Comparison of ENCODE assay signal across 8 cellular contexts in the genomic region with DNA sequence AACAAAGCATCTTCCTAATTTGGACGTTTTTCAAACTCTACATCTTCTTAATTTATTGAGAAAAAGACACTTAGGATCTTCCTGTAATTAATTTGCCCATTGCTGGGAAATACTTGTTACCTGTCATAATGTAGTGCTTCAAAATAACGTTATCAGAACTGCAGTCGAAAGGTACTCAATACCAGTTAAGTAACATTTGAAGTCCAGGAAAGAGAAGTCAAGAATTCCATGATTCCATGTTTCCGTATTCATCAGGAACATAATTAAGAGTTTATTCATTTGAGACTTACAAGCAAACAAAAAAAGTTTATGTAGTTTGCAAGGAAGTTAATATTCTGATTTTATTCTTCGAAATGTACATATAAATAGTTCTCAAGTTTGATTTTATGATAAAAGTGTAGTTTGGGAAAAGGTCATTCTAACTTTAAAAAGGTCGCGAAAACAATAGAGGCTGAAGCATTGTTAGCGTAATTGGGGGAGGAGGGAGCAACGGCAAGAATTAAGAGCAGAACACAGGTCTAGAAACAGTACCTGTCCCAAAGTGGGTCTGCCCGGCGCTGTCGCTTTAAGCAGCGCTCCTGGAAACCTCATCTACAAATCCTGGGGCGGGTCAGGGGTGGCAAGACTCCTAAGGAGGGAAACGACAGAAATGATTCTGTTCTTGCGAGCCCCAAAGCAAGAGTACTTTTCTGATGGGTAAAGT. TPM values are rescaled to one million over a fixed set of nuclear protein-coding genes. Genes with fewer than 3 reads are reported as not detected.
DNase-seq lines count a peak whose midpoint lies in the region; ATAC-seq and TF ChIP-seq lines count a peak whose summit lies in the region.

No MANE protein-coding gene starts in this region.

- POLR2A ChIA-PET in WTC11 (lab: Charles Lee) = interaction anchor here (2.2 kb wide), 1 partner anchor 121 kb away, joined by 12 read pairs; a partner anchor contains a TSS

- H3K27me3 Mint-ChIP-seq in activated T-cell treated with anti-CD3 and anti-CD28 coated beads, Interleukin-2, amount 50 U/mL, for 24 hours = peaks cover 10% of the 10 kb centered on the region
- H3K27me3 Mint-ChIP-seq in WTC11 (ENCODE audit: low read depth) = peaks cover 3% of the 10 kb centered on the region; the same call in 1 of the 2 replicates

- ATAC-seq in WTC11 = peak; percentile 3
- ATAC-seq in left colon = no peak

- H3K4me3 ChIP-seq in iPS-18a (ENCODE audit: low read length) (peak overlapping the region; percentile 93), suprapubic skin (peak overlapping the region; percentile 92)

- H3K27me3 ChIP-seq in iPS-18a (ENCODE audit: control insufficient read depth, insufficient read depth, low read length) (peaks cover 30% of the 10 kb centered on the region), suprapubic skin (peaks cover 3% of the 10 kb centered on the region)

- CTCF ChIA-PET in WTC11 (lab: Charles Lee) = no interaction called here

- no peak for TF ChIP-seq EP300 in suprapubic skin (IDR thresholded peaks at IDR 0.05)

- WGBS in suprapubic skin = 19% methylated on average over 16 of the region's 16 CpGs

- H3K4me1 ChIP-seq in iPS-18a (ENCODE audit: control insufficient read depth, low read depth, low read length) (peaks cover 10% of the 10 kb centered on the region), suprapubic skin (peaks cover 25% of the 10 kb centered on the region)

- H3K9me3 ChIP-seq in iPS-18a (ENCODE audit: control insufficient read depth, low read depth, low read length) (no peaks in the 10 kb centered on the region), suprapubic skin (no peaks in the 10 kb centered on the region)

- H3K9me3 Mint-ChIP-seq in activated T-cell treated with anti-CD3 and anti-CD28 coated beads, Interleukin-2, amount 50 U/mL, for 24 hours = no peaks in the 10 kb centered on the region
- H3K9me3 Mint-ChIP-seq in WTC11 = no peaks in the 10 kb centered on the region

- TF ChIP-seq POLR2A in suprapubic skin (IDR thresholded peaks at IDR 0.05) = no peak

- H3K4me3 Mint-ChIP-seq in activated T-cell treated with anti-CD3 and anti-CD28 coated beads, Interleukin-2, amount 50 U/mL, for 24 hours = peak overlapping the region; percentile 81
- H3K4me3 Mint-ChIP-seq in WTC11 = peak overlapping the region; percentile 74

- H3K9ac ChIP-seq in iPS-18a (ENCODE audit: low read length) = no peak overlapping the region

- H3K36me3 ChIP-seq in iPS-18a (ENCODE audit: control insufficient read depth, low read depth, low read length) (no peaks in the 10 kb centered on the region), suprapubic skin (no peaks in the 10 kb centered on the region)

- no peak for DNase-seq in activated T-cell treated with anti-CD3 and anti-CD28 coated beads, Interleukin-2, amount 50 U/mL, for 24 hours
- DNase-seq in activated T-cell treated with anti-CD3 and anti-CD28 coated beads, Interleukin-2, amount 50 U/mL, for 1 hour = no peak
- DNase-seq in WTC11 (ENCODE audit: low spot score) = peak; percentile 23
- no peak for DNase-seq in suprapubic skin (ENCODE audit: low spot score in 2 of 2)
- no peak for DNase-seq in amygdala (lab: John Stamatoyannopoulos, UW)
- no peak for DNase-seq in hippocampal formation (lab: John Stamatoyannopoulos, UW)
- no peak for DNase-seq in left colon

- H3K4me1 Mint-ChIP-seq in activated T-cell treated with anti-CD3 and anti-CD28 coated beads, Interleukin-2, amount 50 U/mL, for 24 hours (ENCODE audit: low read depth) = peaks cover 31% of the 10 kb centered on the region
- peaks cover 37% of the 10 kb centered on the region for H3K4me1 Mint-ChIP-seq in WTC11

- H3K27ac ChIP-seq in iPS-18a (ENCODE audit: low read length) = no peak overlapping the region
- no peak overlapping the region for H3K27ac ChIP-seq in suprapubic skin

- H3K36me3 Mint-ChIP-seq in activated T-cell treated with anti-CD3 and anti-CD28 coated beads, Interleukin-2, amount 50 U/mL, for 24 hours (ENCODE audit: low read depth) = peaks cover 4% of the 10 kb centered on the region
- H3K36me3 Mint-ChIP-seq in WTC11 = peaks cover 11% of the 10 kb centered on the region

- intact Hi-C loops in left colon (cut with DNase I, micrococcal nuclease) = no loop called here

- H3K27ac Mint-ChIP-seq in activated T-cell treated with anti-CD3 and anti-CD28 coated beads, Interleukin-2, amount 50 U/mL, for 24 hours = no peak overlapping the region
- H3K27ac Mint-ChIP-seq in WTC11 = no peak overlapping the region

- no peak for TF ChIP-seq CTCF in WTC11 (IDR thresholded peaks at IDR 0.05)
- no peak for TF ChIP-seq CTCF in suprapubic skin (IDR thresholded peaks at IDR 0.05)

TF ChIP-seq in WTC11, 78 proteins besides CTCF, POLR2A, EP300 and RAD21 (continues in another document):
- TF ChIP-seq, protein P1, sequence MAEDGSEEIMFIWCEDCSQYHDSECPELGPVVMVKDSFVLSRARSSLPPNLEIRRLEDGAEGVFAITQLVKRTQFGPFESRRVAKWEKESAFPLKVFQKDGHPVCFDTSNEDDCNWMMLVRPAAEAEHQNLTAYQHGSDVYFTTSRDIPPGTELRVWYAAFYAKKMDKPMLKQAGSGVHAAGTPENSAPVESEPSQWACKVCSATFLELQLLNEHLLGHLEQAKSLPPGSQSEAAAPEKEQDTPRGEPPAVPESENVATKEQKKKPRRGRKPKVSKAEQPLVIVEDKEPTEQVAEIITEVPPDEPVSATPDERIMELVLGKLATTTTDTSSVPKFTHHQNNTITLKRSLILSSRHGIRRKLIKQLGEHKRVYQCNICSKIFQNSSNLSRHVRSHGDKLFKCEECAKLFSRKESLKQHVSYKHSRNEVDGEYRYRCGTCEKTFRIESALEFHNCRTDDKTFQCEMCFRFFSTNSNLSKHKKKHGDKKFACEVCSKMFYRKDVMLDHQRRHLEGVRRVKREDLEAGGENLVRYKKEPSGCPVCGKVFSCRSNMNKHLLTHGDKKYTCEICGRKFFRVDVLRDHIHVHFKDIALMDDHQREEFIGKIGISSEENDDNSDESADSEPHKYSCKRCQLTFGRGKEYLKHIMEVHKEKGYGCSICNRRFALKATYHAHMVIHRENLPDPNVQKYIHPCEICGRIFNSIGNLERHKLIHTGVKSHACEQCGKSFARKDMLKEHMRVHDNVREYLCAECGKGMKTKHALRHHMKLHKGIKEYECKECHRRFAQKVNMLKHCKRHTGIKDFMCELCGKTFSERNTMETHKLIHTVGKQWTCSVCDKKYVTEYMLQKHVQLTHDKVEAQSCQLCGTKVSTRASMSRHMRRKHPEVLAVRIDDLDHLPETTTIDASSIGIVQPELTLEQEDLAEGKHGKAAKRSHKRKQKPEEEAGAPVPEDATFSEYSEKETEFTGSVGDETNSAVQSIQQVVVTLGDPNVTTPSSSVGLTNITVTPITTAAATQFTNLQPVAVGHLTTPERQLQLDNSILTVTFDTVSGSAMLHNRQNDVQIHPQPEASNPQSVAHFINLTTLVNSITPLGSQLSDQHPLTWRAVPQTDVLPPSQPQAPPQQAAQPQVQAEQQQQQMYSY (CRISPR knock-in tag; IDR thresholded peaks at IDR 0.05) = no peak
- TF ChIP-seq, protein P2, sequence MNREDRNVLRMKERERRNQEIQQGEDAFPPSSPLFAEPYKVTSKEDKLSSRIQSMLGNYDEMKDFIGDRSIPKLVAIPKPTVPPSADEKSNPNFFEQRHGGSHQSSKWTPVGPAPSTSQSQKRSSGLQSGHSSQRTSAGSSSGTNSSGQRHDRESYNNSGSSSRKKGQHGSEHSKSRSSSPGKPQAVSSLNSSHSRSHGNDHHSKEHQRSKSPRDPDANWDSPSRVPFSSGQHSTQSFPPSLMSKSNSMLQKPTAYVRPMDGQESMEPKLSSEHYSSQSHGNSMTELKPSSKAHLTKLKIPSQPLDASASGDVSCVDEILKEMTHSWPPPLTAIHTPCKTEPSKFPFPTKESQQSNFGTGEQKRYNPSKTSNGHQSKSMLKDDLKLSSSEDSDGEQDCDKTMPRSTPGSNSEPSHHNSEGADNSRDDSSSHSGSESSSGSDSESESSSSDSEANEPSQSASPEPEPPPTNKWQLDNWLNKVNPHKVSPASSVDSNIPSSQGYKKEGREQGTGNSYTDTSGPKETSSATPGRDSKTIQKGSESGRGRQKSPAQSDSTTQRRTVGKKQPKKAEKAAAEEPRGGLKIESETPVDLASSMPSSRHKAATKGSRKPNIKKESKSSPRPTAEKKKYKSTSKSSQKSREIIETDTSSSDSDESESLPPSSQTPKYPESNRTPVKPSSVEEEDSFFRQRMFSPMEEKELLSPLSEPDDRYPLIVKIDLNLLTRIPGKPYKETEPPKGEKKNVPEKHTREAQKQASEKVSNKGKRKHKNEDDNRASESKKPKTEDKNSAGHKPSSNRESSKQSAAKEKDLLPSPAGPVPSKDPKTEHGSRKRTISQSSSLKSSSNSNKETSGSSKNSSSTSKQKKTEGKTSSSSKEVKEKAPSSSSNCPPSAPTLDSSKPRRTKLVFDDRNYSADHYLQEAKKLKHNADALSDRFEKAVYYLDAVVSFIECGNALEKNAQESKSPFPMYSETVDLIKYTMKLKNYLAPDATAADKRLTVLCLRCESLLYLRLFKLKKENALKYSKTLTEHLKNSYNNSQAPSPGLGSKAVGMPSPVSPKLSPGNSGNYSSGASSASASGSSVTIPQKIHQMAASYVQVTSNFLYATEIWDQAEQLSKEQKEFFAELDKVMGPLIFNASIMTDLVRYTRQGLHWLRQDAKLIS (CRISPR knock-in tag; IDR thresholded peaks at IDR 0.05; ENCODE audit: borderline replicate concordance) = no peak
- TF ChIP-seq ZNF121 (CRISPR knock-in tag; IDR thresholded peaks at IDR 0.05) (no peak), SMAD3 (CRISPR knock-in tag; IDR thresholded peaks at IDR 0.05; ENCODE audit: borderline replicate concordance) (no peak), PRRX2 (CRISPR knock-in tag; IDR thresholded peaks at IDR 0.05) (no peak), MXD4 (CRISPR knock-in tag; IDR thresholded peaks at IDR 0.05; ENCODE audit: borderline replicate concordance) (no peak), NFATC4 (CRISPR knock-in tag; IDR thresholded peaks at IDR 0.05) (no peak), TP53 (CRISPR knock-in tag; IDR thresholded peaks at IDR 0.05) (no peak), JAZF1 (CRISPR knock-in tag; IDR thresholded peaks at IDR 0.05) (no peak)
- TF ChIP-seq, protein P3, sequence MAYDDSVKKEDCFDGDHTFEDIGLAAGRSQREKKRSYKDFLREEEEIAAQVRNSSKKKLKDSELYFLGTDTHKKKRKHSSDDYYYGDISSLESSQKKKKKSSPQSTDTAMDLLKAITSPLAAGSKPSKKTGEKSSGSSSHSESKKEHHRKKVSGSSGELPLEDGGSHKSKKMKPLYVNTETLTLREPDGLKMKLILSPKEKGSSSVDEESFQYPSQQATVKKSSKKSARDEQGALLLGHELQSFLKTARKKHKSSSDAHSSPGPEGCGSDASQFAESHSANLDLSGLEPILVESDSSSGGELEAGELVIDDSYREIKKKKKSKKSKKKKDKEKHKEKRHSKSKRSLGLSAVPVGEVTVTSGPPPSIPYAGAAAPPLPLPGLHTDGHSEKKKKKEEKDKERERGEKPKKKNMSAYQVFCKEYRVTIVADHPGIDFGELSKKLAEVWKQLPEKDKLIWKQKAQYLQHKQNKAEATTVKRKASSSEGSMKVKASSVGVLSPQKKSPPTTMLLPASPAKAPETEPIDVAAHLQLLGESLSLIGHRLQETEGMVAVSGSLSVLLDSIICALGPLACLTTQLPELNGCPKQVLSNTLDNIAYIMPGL (CRISPR knock-in tag; IDR thresholded peaks at IDR 0.05) = no peak

RNA-seq across cellular contexts. Expression of a gene that starts 1.2 kb away (rescaled TPM):
- total RNA-seq in WTC11 (2021) (21.5 to 23.3 TPM (median 21.5 TPM) in 3 replicates), suprapubic skin (1 to 10 TPM; 2.7 to 4.9 (median 3.3) TPM), left colon (1 to 10 TPM in 1 of 2 donors, under 1 TPM in 1; 0.73 to 1.5 TPM)
